ENCODE assay signal across 1 cellular context in the genomic region with DNA sequence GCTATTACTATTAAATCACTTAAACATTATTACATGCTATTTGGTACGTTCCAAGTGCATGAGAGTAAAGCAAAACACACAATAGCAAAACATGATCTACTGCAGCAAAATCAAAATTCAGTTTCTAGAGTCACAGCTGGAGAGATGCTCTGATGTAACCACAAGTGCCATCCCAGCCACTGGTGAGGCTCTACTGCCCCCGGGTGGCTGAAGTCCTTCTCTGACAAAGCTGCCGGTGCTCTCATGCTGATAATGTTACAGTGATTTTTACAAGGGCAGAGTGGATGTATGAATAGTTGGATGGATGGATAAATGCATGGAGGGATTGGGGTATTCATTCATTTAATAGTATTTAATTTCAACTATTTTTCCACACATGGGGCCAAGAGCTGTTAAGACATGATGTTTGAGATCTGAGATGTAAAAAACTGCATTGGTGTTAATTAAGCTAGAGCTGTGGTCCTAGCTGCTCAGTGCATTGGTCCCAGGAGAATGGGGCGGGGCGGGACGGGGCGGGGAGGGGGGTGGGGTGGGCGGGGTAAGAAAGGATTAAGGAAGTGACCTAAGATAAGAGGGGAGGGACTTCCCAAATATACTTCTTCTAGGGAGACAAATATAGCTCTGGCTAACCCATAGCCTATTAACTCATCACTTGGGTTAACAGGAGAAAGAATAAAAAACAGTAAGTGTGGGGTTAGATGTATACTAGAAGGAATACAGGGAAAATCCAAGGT.
TF ChIP-seq lines count a peak whose summit lies in the region.

No MANE protein-coding gene starts in this region.

TF ChIP-seq in K562, 482 proteins besides CTCF, POLR2A, EP300 and RAD21 (continued from another document):
- TF ChIP-seq THAP12 (CRISPR knock-in tag; IDR thresholded peaks at IDR 0.05) (no peak), ZKSCAN3 (CRISPR knock-in tag; IDR thresholded peaks at IDR 0.05) (no peak), PHF21A (IDR thresholded peaks at IDR 0.05; ENCODE audit: borderline replicate concordance, low read depth) (peak; percentile 81; the same call in 1 of the 2 replicates), CTCFL (IDR thresholded peaks at IDR 0.05; ENCODE audit: borderline replicate concordance, insufficient read depth, low read depth, low read length, poor library complexity, severe bottlenecking) (peak; percentile 2), ARID2 (IDR thresholded peaks at IDR 0.05) (0 out of 2 replicates have a peak, but pooled peaks have one; percentile 19), ZNF592 (IDR thresholded peaks at IDR 0.05) (no peak), ATF4 (CRISPR knock-in tag; IDR thresholded peaks at IDR 0.05) (0 out of 2 replicates have a peak, but pooled peaks have one; percentile 25), ATF1 (CRISPR knock-in tag; IDR thresholded peaks at IDR 0.05) (no peak), ATF1 (tag; IDR thresholded peaks at IDR 0.05) (0 out of 2 replicates have a peak, but pooled peaks have one; percentile 22), CEBPG (CRISPR knock-in tag; IDR thresholded peaks at IDR 0.05) (no peak), CEBPG (tag; conservative IDR thresholded peaks at IDR 0.05 in 1 of 2, IDR thresholded peaks at IDR 0.05 in 1 of 2) (0 out of 4 replicates have a peak, but pooled peaks have one; percentile 8 to 42), CTBP1 (IDR thresholded peaks at IDR 0.05; ENCODE audit: borderline replicate concordance) (peak; percentile 51; the same call in 1 of the 2 replicates), RCOR1 (IDR thresholded peaks at IDR 0.05; ENCODE audit: borderline replicate concordance in 1 of 2, low read depth in 2 of 2, low read length in 2 of 2) (peak; percentile 23 to 86; a peak in 3 of 4 replicates), SMARCC2 (IDR thresholded peaks at IDR 0.05; ENCODE audit: low read depth) (no peak), CREM (IDR thresholded peaks at IDR 0.05; ENCODE audit: low read depth) (peak; percentile 33; the same call in 1 of the 2 replicates), CBX3 (IDR thresholded peaks at IDR 0.05; ENCODE audit: borderline replicate concordance in 1 of 2, low read length in 2 of 2) (no peak)
- TF ChIP-seq, protein P1, sequence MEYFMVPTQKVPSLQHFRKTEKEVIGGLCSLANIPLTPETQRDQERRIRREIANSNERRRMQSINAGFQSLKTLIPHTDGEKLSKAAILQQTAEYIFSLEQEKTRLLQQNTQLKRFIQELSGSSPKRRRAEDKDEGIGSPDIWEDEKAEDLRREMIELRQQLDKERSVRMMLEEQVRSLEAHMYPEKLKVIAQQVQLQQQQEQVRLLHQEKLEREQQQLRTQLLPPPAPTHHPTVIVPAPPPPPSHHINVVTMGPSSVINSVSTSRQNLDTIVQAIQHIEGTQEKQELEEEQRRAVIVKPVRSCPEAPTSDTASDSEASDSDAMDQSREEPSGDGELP (CRISPR knock-in tag; IDR thresholded peaks at IDR 0.05; ENCODE audit: borderline replicate concordance): peak; percentile 65; the same call in 1 of the 2 replicates
- TF ChIP-seq, protein P2, sequence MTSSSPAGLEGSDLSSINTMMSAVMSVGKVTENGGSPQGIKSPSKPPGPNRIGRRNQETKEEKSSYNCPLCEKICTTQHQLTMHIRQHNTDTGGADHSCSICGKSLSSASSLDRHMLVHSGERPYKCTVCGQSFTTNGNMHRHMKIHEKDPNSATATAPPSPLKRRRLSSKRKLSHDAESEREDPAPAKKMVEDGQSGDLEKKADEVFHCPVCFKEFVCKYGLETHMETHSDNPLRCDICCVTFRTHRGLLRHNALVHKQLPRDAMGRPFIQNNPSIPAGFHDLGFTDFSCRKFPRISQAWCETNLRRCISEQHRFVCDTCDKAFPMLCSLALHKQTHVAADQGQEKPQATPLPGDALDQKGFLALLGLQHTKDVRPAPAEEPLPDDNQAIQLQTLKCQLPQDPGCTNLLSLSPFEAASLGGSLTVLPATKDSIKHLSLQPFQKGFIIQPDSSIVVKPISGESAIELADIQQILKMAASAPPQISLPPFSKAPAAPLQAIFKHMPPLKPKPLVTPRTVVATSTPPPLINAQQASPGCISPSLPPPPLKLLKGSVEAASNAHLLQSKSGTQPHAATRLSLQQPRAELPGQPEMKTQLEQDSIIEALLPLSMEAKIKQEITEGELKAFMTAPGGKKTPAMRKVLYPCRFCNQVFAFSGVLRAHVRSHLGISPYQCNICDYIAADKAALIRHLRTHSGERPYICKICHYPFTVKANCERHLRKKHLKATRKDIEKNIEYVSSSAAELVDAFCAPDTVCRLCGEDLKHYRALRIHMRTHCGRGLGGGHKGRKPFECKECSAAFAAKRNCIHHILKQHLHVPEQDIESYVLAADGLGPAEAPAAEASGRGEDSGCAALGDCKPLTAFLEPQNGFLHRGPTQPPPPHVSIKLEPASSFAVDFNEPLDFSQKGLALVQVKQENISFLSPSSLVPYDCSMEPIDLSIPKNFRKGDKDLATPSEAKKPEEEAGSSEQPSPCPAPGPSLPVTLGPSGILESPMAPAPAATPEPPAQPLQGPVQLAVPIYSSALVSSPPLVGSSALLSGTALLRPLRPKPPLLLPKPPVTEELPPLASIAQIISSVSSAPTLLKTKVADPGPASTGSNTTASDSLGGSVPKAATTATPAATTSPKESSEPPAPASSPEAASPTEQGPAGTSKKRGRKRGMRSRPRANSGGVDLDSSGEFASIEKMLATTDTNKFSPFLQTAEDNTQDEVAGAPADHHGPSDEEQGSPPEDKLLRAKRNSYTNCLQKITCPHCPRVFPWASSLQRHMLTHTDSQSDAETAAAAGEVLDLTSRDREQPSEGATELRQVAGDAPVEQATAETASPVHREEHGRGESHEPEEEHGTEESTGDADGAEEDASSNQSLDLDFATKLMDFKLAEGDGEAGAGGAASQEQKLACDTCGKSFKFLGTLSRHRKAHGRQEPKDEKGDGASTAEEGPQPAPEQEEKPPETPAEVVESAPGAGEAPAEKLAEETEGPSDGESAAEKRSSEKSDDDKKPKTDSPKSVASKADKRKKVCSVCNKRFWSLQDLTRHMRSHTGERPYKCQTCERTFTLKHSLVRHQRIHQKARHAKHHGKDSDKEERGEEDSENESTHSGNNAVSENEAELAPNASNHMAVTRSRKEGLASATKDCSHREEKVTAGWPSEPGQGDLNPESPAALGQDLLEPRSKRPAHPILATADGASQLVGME (CRISPR knock-in tag; IDR thresholded peaks at IDR 0.05): 0 out of 2 replicates have a peak, but pooled peaks have one; percentile 58
- TF ChIP-seq, protein P3, sequence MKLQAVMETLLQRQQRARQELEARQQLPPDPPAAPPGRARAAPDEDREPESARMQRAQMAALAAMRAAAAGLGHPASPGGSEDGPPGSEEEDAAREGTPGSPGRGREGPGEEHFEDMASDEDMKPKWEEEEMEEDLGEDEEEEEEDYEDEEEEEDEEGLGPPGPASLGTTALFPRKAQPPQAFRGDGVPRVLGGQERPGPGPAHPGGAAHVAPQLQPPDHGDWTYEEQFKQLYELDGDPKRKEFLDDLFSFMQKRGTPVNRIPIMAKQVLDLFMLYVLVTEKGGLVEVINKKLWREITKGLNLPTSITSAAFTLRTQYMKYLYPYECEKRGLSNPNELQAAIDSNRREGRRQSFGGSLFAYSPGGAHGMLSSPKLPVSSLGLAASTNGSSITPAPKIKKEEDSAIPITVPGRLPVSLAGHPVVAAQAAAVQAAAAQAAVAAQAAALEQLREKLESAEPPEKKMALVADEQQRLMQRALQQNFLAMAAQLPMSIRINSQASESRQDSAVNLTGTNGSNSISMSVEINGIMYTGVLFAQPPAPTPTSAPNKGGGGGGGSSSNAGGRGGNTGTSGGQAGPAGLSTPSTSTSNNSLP (IDR thresholded peaks at IDR 0.05; ENCODE audit: borderline replicate concordance, low read depth, low read length): no peak
- TF ChIP-seq, protein P4, sequence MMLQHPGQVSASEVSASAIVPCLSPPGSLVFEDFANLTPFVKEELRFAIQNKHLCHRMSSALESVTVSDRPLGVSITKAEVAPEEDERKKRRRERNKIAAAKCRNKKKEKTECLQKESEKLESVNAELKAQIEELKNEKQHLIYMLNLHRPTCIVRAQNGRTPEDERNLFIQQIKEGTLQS (IDR thresholded peaks at IDR 0.05): peak; percentile 31; the same call in 1 of the 2 replicates
- TF ChIP-seq, protein P4 (CRISPR knock-in tag; conservative IDR thresholded peaks at IDR 0.05): no peak
